In the genomic region with DNA sequence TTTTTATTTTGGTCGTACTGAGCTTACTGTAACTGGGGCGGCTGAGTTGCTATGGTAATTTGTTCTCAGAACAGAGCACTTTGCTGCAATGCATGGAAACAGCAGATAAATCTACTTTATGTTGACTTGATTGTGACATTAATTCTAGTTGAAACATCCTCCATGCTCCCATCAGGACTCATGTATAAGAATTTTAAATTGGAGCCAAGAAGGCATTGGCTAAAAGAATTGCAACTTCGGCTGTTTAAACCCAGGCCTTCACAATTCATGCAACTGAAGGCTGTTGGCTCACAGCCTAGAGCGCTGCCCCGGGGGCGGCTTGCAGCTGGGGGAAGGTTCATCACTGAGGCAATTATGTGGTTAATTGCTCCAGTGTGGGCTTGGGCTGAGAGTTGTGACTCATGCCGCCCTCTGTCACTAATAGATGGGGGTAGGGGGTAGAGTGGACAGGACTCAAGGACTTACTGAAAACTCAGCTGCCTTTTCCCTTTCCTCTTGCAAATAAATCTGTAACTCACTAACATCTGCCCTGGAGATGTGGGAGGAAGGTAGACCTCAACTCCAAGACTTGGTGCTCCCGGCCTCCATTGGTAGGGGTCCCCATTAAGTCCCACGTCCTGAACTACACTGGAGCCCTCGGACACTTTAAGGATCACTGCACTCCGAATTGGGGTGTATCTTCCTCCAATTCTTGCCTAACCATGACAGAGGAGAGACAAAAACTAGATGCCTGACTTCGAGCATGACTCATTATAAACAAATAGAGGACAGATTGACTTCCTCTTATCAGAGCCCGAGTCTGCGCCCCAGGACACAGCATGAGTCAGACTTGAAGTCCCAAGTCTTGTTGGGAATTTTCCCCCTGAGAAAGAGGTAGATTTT, we compare ENCODE assay signal across 8 cellular contexts. TPM values are rescaled to one million over a fixed set of nuclear protein-coding genes. Genes with fewer than 3 reads are reported as not detected.
DNase-seq lines count a peak whose midpoint lies in the region; ATAC-seq and TF ChIP-seq lines count a peak whose summit lies in the region.

No MANE protein-coding gene starts in this region.

- H3K4me2 ChIP-seq in SU-DHL-6 (ENCODE audit: low read depth, low read length, poor library complexity, severe bottlenecking) = peak overlapping the region; percentile 29

- peak; percentile 92 for ATAC-seq in esophagus mucosa

- DNase-seq in activated naive CD4-positive, alpha-beta T cell treated with anti-CD3 and anti-CD28 coated beads for 36 hours = peak; percentile 19
- DNase-seq in activated naive CD4-positive, alpha-beta T cell treated with anti-CD3 and anti-CD28 coated beads, Interleukin-2, amount 10 ng/mL, durations not matched to agents 7 days and 5 days = no peak
- DNase-seq in HCEC 1CT = peak; percentile 94
- peak; percentile 87 for DNase-seq in MG63
- peak; percentile 11 for DNase-seq in nephron progenitor cell
- DNase-seq in immature natural killer cell = no peak

- H3K27me3 ChIP-seq in MG63 = no peaks in the 10 kb centered on the region; the same call in 1 of the 2 replicates
- no peaks in the 10 kb centered on the region for H3K27me3 ChIP-seq in SU-DHL-6 (ENCODE audit: low read length)

- no peak overlapping the region for H3K4me3 Mint-ChIP-seq in activated naive CD4-positive, alpha-beta T cell treated with anti-CD3 and anti-CD28 coated beads for 36 hours
- H3K4me3 Mint-ChIP-seq in activated naive CD4-positive, alpha-beta T cell treated with anti-CD3 and anti-CD28 coated beads, Interleukin-2, amount 10 ng/mL, durations not matched to agents 7 days and 5 days = no peak overlapping the region
- H3K4me3 Mint-ChIP-seq in nephron progenitor cell (peak overlapping the region; percentile 60), immature natural killer cell (no peak overlapping the region)

- no peak overlapping the region for H3K27ac ChIP-seq in SU-DHL-6 (ENCODE audit: low read depth, low read length)

- H3K79me2 ChIP-seq in SU-DHL-6 (ENCODE audit: insufficient read depth, low read length) = no peaks in the 10 kb centered on the region

- H3K27me3 Mint-ChIP-seq in activated naive CD4-positive, alpha-beta T cell treated with anti-CD3 and anti-CD28 coated beads for 36 hours (ENCODE audit: low read depth) = peaks cover 5% of the 10 kb centered on the region
- H3K27me3 Mint-ChIP-seq in activated naive CD4-positive, alpha-beta T cell treated with anti-CD3 and anti-CD28 coated beads, Interleukin-2, amount 10 ng/mL, durations not matched to agents 7 days and 5 days = peaks cover 4% of the 10 kb centered on the region
- H3K27me3 Mint-ChIP-seq in nephron progenitor cell (ENCODE audit: low read depth, poor library complexity) (no peaks in the 10 kb centered on the region), immature natural killer cell (ENCODE audit: low read depth in 3 of 3) (peaks cover 0 to 17% (median 5%) of the 10 kb centered on the region in 3 donors)

- peaks cover 12% of the 10 kb centered on the region for H3K4me1 Mint-ChIP-seq in activated naive CD4-positive, alpha-beta T cell treated with anti-CD3 and anti-CD28 coated beads for 36 hours (ENCODE audit: low read depth)
- peaks cover 10% of the 10 kb centered on the region for H3K4me1 Mint-ChIP-seq in activated naive CD4-positive, alpha-beta T cell treated with anti-CD3 and anti-CD28 coated beads, Interleukin-2, amount 10 ng/mL, durations not matched to agents 7 days and 5 days
- H3K4me1 Mint-ChIP-seq in nephron progenitor cell (peaks cover 57% of the 10 kb centered on the region), immature natural killer cell (no peaks in the 10 kb centered on the region)

- no peaks in the 10 kb centered on the region for H3F3A ChIP-seq in SU-DHL-6 (ENCODE audit: insufficient read depth)

- no peaks in the 10 kb centered on the region for H3K9me3 Mint-ChIP-seq in activated naive CD4-positive, alpha-beta T cell treated with anti-CD3 and anti-CD28 coated beads for 36 hours
- H3K9me3 Mint-ChIP-seq in activated naive CD4-positive, alpha-beta T cell treated with anti-CD3 and anti-CD28 coated beads, Interleukin-2, amount 10 ng/mL, durations not matched to agents 7 days and 5 days = no peaks in the 10 kb centered on the region
- no peaks in the 10 kb centered on the region for H3K9me3 Mint-ChIP-seq in nephron progenitor cell
- no peaks in the 10 kb centered on the region for H3K9me3 Mint-ChIP-seq in immature natural killer cell

- TF ChIP-seq CTCF in SU-DHL-6 (IDR thresholded peaks at IDR 0.05; ENCODE audit: insufficient read depth, low read length, poor library complexity, severe bottlenecking) = no peak
- TF ChIP-seq CTCF in nephron progenitor cell (IDR thresholded peaks at IDR 0.05) = no peak

- H3K4me3 ChIP-seq in MG63 = peak overlapping the region; percentile 32
- no peak overlapping the region for H3K4me3 ChIP-seq in SU-DHL-6 (ENCODE audit: insufficient read depth, low read length, poor library complexity, severe bottlenecking)

- H3K27ac Mint-ChIP-seq in activated naive CD4-positive, alpha-beta T cell treated with anti-CD3 and anti-CD28 coated beads for 36 hours = no peak overlapping the region
- H3K27ac Mint-ChIP-seq in activated naive CD4-positive, alpha-beta T cell treated with anti-CD3 and anti-CD28 coated beads, Interleukin-2, amount 10 ng/mL, durations not matched to agents 7 days and 5 days = no peak overlapping the region
- H3K27ac Mint-ChIP-seq in nephron progenitor cell (peak overlapping the region; percentile 62), immature natural killer cell (no peak overlapping the region)

- H3K9me3 ChIP-seq in MG63 (no peaks in the 10 kb centered on the region), SU-DHL-6 (ENCODE audit: insufficient read depth, low read length) (no peaks in the 10 kb centered on the region)

- no peaks in the 10 kb centered on the region for H4K20me1 ChIP-seq in SU-DHL-6 (ENCODE audit: low read depth, low read length)

- H2AFZ ChIP-seq in SU-DHL-6 (ENCODE audit: low read depth, low read length, severe bottlenecking) = no peak overlapping the region

- no peaks in the 10 kb centered on the region for H3K36me3 Mint-ChIP-seq in activated naive CD4-positive, alpha-beta T cell treated with anti-CD3 and anti-CD28 coated beads for 36 hours (ENCODE audit: low read depth)
- H3K36me3 Mint-ChIP-seq in activated naive CD4-positive, alpha-beta T cell treated with anti-CD3 and anti-CD28 coated beads, Interleukin-2, amount 10 ng/mL, durations not matched to agents 7 days and 5 days = no peaks in the 10 kb centered on the region
- H3K36me3 Mint-ChIP-seq in nephron progenitor cell (ENCODE audit: low read depth) = no peaks in the 10 kb centered on the region
- peaks cover 0 to 3% (median 0%) of the 10 kb centered on the region in 3 donors for H3K36me3 Mint-ChIP-seq in immature natural killer cell

- no peak overlapping the region for H3K9ac ChIP-seq in SU-DHL-6 (ENCODE audit: low read length)

- H3K36me3 ChIP-seq in MG63 (no peaks in the 10 kb centered on the region), SU-DHL-6 (ENCODE audit: low read length) (no peaks in the 10 kb centered on the region)

- no peaks in the 10 kb centered on the region for H3K9me2 ChIP-seq in SU-DHL-6 (replicated peaks; ENCODE audit: insufficient read depth, low read length)

- CTCF ChIA-PET in activated naive CD4-positive, alpha-beta T cell treated with anti-CD3 and anti-CD28 coated beads for 36 hours (lab: Charles Lee) = interaction anchor here (1.1 kb wide), 1 partner anchor 10 kb away, joined by 3 read pairs; no protein-coding TSS in a partner anchor
- CTCF ChIA-PET in activated naive CD4-positive, alpha-beta T cell treated with anti-CD3 and anti-CD28 coated beads, Interleukin-2, amount 10 ng/mL, durations not matched to agents 7 days and 5 days (lab: Charles Lee) = no interaction called here

- intact Hi-C loops in activated naive CD4-positive, alpha-beta T cell treated with anti-CD3 and anti-CD28 coated beads for 36 hours (cut with micrococcal nuclease) = no loop called here

RNA-seq across cellular contexts. Expression of gene ERCC4, which starts 37.5 kb away (rescaled TPM):
- 10 to 100 TPM; 10.3 to 10.7 TPM for total RNA-seq in activated naive CD4-positive, alpha-beta T cell treated with anti-CD3 and anti-CD28 coated beads for 36 hours
- 4.8 and 12.4 TPM in 2 replicates for total RNA-seq in MG63 (2014; rRNA removed; shearing (Covaris generic); ENCODE audit: low replicate concordance)
- 5.3 TPM for total RNA-seq in esophagus mucosa
- 10 to 100 TPM; 17.1 to 25.2 (median 21.8) TPM for polyA plus RNA-seq in immature natural killer cell

Comparison
In these comparisons a context has a peak if more than half of its experiments do, and no peak if none do; other contexts are left out.
1. DNase-seq: peak in activated naive CD4-positive, alpha-beta T cell treated with anti-CD3 and anti-CD28 coated beads for 36 hours (single experiment), HCEC 1CT (single experiment), MG63 (single experiment) and nephron progenitor cell (single experiment); none in activated naive CD4-positive, alpha-beta T cell treated with anti-CD3 and anti-CD28 coated beads, Interleukin-2, amount 10 ng/mL, durations not matched to agents 7 days and 5 days (single experiment) and immature natural killer cell (0 of 3).